ENCODE assay signal across 2 cellular contexts in genomic region chr1:17423781-17424245, GRCh38.
TF ChIP-seq lines count a peak whose summit lies in the region.

No MANE protein-coding gene starts in this region.

TF ChIP-seq in GM23338, 12 proteins besides CTCF, POLR2A, EP300 and RAD21:
- no peak for TF ChIP-seq CREB1 (CRISPR knock-in tag; IDR thresholded peaks at IDR 0.05; ENCODE audit: low read depth)
- TF ChIP-seq, protein P1, sequence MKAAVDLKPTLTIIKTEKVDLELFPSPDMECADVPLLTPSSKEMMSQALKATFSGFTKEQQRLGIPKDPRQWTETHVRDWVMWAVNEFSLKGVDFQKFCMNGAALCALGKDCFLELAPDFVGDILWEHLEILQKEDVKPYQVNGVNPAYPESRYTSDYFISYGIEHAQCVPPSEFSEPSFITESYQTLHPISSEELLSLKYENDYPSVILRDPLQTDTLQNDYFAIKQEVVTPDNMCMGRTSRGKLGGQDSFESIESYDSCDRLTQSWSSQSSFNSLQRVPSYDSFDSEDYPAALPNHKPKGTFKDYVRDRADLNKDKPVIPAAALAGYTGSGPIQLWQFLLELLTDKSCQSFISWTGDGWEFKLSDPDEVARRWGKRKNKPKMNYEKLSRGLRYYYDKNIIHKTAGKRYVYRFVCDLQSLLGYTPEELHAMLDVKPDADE (IDR thresholded peaks at IDR 0.05), result no peak
- TF ChIP-seq STAT1 (IDR thresholded peaks at IDR 0.05; ENCODE audit: unreplicated experiment), result no peak
- TF ChIP-seq POLR2AphosphoS5 (IDR thresholded peaks at IDR 0.05; ENCODE audit: low read depth), result no peak; the same call in 1 of the 2 replicates
- no peak for TF ChIP-seq EZH2phosphoT487 (IDR thresholded peaks at IDR 0.05; ENCODE audit: unreplicated experiment)
- TF ChIP-seq JUNB (IDR thresholded peaks at IDR 0.05; ENCODE audit: unreplicated experiment), result no peak
- TF ChIP-seq EZH2 (IDR thresholded peaks at IDR 0.05; ENCODE audit: low read depth, unreplicated experiment), result no peak
- no peak for TF ChIP-seq ZNF331 (CRISPR knock-in tag; IDR thresholded peaks at IDR 0.05; ENCODE audit: low read depth)
- no peak for TF ChIP-seq NANOG (IDR thresholded peaks at IDR 0.05; ENCODE audit: borderline replicate concordance)
- TF ChIP-seq, protein P2, sequence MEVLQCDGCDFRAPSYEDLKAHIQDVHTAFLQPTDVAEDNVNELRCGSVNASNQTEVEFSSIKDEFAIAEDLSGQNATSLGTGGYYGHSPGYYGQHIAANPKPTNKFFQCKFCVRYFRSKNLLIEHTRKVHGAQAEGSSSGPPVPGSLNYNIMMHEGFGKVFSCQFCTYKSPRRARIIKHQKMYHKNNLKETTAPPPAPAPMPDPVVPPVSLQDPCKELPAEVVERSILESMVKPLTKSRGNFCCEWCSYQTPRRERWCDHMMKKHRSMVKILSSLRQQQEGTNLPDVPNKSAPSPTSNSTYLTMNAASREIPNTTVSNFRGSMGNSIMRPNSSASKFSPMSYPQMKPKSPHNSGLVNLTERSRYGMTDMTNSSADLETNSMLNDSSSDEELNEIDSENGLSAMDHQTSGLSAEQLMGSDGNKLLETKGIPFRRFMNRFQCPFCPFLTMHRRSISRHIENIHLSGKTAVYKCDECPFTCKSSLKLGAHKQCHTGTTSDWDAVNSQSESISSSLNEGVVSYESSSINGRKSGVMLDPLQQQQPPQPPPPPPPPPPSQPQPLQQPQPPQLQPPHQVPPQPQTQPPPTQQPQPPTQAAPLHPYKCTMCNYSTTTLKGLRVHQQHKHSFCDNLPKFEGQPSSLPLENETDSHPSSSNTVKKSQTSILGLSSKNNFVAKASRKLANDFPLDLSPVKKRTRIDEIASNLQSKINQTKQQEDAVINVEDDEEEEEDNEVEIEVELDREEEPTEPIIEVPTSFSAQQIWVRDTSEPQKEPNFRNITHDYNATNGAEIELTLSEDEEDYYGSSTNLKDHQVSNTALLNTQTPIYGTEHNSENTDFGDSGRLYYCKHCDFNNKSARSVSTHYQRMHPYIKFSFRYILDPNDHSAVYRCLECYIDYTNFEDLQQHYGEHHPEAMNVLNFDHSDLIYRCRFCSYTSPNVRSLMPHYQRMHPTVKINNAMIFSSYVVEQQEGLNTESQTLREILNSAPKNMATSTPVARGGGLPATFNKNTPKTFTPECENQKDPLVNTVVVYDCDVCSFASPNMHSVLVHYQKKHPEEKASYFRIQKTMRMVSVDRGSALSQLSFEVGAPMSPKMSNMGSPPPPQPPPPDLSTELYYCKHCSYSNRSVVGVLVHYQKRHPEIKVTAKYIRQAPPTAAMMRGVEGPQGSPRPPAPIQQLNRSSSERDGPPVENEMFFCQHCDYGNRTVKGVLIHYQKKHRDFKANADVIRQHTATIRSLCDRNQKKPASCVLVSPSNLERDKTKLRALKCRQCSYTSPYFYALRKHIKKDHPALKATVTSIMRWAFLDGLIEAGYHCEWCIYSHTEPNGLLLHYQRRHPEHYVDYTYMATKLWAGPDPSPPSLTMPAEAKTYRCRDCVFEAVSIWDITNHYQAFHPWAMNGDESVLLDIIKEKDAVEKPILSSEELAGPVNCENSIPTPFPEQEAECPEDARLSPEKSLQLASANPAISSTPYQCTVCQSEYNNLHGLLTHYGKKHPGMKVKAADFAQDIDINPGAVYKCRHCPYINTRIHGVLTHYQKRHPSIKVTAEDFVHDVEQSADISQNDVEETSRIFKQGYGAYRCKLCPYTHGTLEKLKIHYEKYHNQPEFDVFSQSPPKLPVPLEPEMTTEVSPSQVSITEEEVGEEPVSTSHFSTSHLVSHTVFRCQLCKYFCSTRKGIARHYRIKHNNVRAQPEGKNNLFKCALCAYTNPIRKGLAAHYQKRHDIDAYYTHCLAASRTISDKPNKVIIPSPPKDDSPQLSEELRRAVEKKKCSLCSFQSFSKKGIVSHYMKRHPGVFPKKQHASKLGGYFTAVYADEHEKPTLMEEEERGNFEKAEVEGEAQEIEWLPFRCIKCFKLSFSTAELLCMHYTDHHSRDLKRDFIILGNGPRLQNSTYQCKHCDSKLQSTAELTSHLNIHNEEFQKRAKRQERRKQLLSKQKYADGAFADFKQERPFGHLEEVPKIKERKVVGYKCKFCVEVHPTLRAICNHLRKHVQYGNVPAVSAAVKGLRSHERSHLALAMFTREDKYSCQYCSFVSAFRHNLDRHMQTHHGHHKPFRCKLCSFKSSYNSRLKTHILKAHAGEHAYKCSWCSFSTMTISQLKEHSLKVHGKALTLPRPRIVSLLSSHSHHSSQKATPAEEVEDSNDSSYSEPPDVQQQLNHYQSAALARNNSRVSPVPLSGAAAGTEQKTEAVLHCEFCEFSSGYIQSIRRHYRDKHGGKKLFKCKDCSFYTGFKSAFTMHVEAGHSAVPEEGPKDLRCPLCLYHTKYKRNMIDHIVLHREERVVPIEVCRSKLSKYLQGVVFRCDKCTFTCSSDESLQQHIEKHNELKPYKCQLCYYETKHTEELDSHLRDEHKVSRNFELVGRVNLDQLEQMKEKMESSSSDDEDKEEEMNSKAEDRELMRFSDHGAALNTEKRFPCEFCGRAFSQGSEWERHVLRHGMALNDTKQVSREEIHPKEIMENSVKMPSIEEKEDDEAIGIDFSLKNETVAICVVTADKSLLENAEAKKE (CRISPR knock-in tag; IDR thresholded peaks at IDR 0.05), result no peak
- no peak for TF ChIP-seq ZNF114 (CRISPR knock-in tag; IDR thresholded peaks at IDR 0.05)
- no peak for TF ChIP-seq REST (IDR thresholded peaks at IDR 0.05; ENCODE audit: unreplicated experiment)
TF ChIP-seq in GM23338: peak in this region for 0.

TF ChIP-seq in K562, 482 proteins besides CTCF, POLR2A, EP300 and RAD21:
- no peak for TF ChIP-seq ZNF57 (CRISPR knock-in tag; IDR thresholded peaks at IDR 0.05)
- 0 out of 2 replicates have a peak, but pooled peaks have one; percentile 40 for TF ChIP-seq ZNF282 (CRISPR knock-in tag; IDR thresholded peaks at IDR 0.05)
- no peak for TF ChIP-seq ZFP91 (CRISPR knock-in tag; IDR thresholded peaks at IDR 0.05)
- TF ChIP-seq, protein P3, sequence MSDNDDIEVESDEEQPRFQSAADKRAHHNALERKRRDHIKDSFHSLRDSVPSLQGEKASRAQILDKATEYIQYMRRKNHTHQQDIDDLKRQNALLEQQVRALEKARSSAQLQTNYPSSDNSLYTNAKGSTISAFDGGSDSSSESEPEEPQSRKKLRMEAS (CRISPR knock-in tag; IDR thresholded peaks at IDR 0.05), result no peak
- 0 out of 2 replicates have a peak, but pooled peaks have one; percentile 36 for TF ChIP-seq POLR2G (IDR thresholded peaks at IDR 0.05; ENCODE audit: low read depth, low read length)
